In genomic region chr16:54586474-54587175, GRCh38 we compare ENCODE assay signal across 20 cellular contexts.
"Had no signal": no experiment of that assay in that cellular context is flagged by ENCODE, and none has a peak within 500 bp of the region (broad histone marks: within the 10 kb centered on the region; RNA-seq: fewer than 3 reads in every experiment).

No MANE protein-coding gene starts in this region.

- H3K4me1 ChIP-seq: colonic mucosa, foreskin keratinocyte, lower lobe of right lung, parathyroid adenoma, prostate gland, sigmoid colon, stomach, transverse colon had no signal

- H3K4me3 ChIP-seq: colonic mucosa, lower lobe of right lung, neural progenitor cell, prostate gland, sigmoid colon, skin epidermis, stomach, thoracic aorta, transverse colon had no signal

- H3K36me3 ChIP-seq: colonic mucosa, lower lobe of right lung, neural progenitor cell, prostate gland, sigmoid colon, stomach, thoracic aorta, transverse colon had no signal

- H3K9me3 ChIP-seq: colonic mucosa, lower lobe of right lung, prostate gland, sigmoid colon, stomach, thoracic aorta, transverse colon had no signal

- H3K27ac ChIP-seq: colonic mucosa, foreskin keratinocyte, lower lobe of right lung, neural progenitor cell, parathyroid adenoma, prostate gland, sigmoid colon, skin epidermis, stomach, thoracic aorta, transverse colon had no signal

- DNase-seq: cerebellar nuclear complex; colonic mucosa; dermis blood vessel endothelial cell; foreskin keratinocyte; hippocampal formation; kidney glomerular epithelial cell; lower lobe of right lung; natural killer cell; occipital lobe; sigmoid colon; stimulated activated naive CD4-positive, alpha-beta T cell; stomach; substantia nigra; transverse colon had no signal

- ATAC-seq: foreskin keratinocyte, left lobe of liver, lower lobe of right lung, natural killer cell had no signal

- H3K27me3 ChIP-seq: colonic mucosa, foreskin keratinocyte, stomach had no signal
